Comparison of ENCODE assay signal across 9 cellular contexts in the genomic region with DNA sequence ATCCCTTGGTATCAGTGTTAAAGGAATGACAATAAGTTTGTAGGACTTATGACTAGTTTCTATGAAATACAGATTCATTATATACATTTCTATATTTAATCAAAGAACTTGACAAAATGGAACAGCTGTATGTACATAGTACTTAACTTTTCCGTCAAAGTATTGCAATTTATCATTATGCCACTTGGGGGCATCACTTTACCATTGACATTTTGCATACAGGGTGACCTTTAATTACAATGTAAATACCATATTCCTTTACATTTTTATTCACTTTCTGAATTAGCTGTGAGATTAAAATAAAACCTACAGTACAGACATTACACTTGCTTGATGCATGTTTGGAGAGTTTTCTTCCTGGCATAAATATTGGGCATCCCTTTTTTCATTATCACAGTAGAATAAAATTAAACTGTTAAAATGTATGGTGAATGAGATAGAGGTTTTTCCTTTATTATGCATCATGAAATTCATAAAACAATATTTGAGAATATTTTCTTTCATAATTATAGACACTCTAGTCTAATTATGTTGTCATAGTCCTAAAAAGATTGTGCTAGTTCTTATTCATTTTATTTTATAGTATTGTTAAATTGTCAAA. TPM values are rescaled to one million over a fixed set of nuclear protein-coding genes. Genes with fewer than 3 reads are reported as not detected.
A peak's percentile ranks its signal among the peaks of the same experiment; 100 is the strongest.
DNase-seq lines count a peak whose midpoint lies in the region; TF ChIP-seq lines count a peak whose summit lies in the region.
"Had no signal": no experiment of that assay in that cellular context is flagged by ENCODE, and none has a peak within 500 bp of the region (broad histone marks: within the 10 kb centered on the region; RNA-seq: fewer than 3 reads in every experiment).

No MANE protein-coding gene starts in this region.

- H3K79me2 ChIP-seq in H9 (ENCODE audit: insufficient read depth, low read length), result no peaks in the 10 kb centered on the region

- H2AFZ ChIP-seq in H9 (ENCODE audit: low read length), result no peak overlapping the region

- H3K79me1 ChIP-seq in H9 (ENCODE audit: insufficient read depth, low read depth, low read length, poor library complexity, severe bottlenecking), result no peaks in the 10 kb centered on the region

- CTCF ChIA-PET in activated CD4-positive, alpha-beta memory T cell treated with anti-CD3 and anti-CD28 coated beads, Interleukin-2, amount 10 ng/mL, durations not matched to agents 7 days and 5 days (lab: Charles Lee), result interaction anchor here (0.5 to 2.7 kb wide), 15 partner anchors 9 to 1001 kb away, joined by 3 to 13 read pairs (median 3); partner anchors contain the start of genes ATP2C1 and CPNE4

- H3K23me2 ChIP-seq in H9 (ENCODE audit: insufficient read length, low read depth, low read length, poor library complexity, severe bottlenecking), result no peaks in the 10 kb centered on the region

- H3K14ac ChIP-seq in H9 (ENCODE audit: insufficient read depth, low read length), result no peak overlapping the region

- H3K4me3 Mint-ChIP-seq in H9, result no peak overlapping the region
- no peak overlapping the region for H3K4me3 Mint-ChIP-seq in activated CD4-positive, alpha-beta memory T cell treated with anti-CD3 and anti-CD28 coated beads, Interleukin-2, amount 10 ng/mL, durations not matched to agents 7 days and 5 days
- H3K4me3 Mint-ChIP-seq: stimulated activated naive CD8-positive, alpha-beta T cell treated with anti-CD3 and anti-CD28 coated beads, Interleukin-15, Interleukin-2, amounts not matched to agents 100 ng/mL and 50 ng/mL, for 24 hours had no signal

- H3K4me2 ChIP-seq in H9 (ENCODE audit: insufficient read depth, insufficient read length, low read length), result no peak overlapping the region

- H3K4me1 ChIP-seq in H9 (ENCODE audit: insufficient read depth, low read length), result no peaks in the 10 kb centered on the region

- H3K9me3 ChIP-seq in H9 (ENCODE audit: control insufficient read depth, low read depth, low read length), result no peaks in the 10 kb centered on the region

- no peaks in the 10 kb centered on the region for H3K9me3 Mint-ChIP-seq in H9
- no peaks in the 10 kb centered on the region for H3K9me3 Mint-ChIP-seq in activated CD4-positive, alpha-beta memory T cell treated with anti-CD3 and anti-CD28 coated beads, Interleukin-2, amount 10 ng/mL, durations not matched to agents 7 days and 5 days
- H3K9me3 Mint-ChIP-seq: stimulated activated naive CD8-positive, alpha-beta T cell treated with anti-CD3 and anti-CD28 coated beads, Interleukin-15, Interleukin-2, amounts not matched to agents 100 ng/mL and 50 ng/mL, for 24 hours had no signal

- no peak overlapping the region for H2AK5ac ChIP-seq in H9 (ENCODE audit: insufficient read length, low read length)

- H3K4ac ChIP-seq in H9 (ENCODE audit: low read depth, low read length), result no peak overlapping the region

- H2BK5ac ChIP-seq in H9 (ENCODE audit: insufficient read length, low read length), result no peak overlapping the region

- in situ Hi-C loops in astrocyte of the cerebellum (cut with HindIII; ENCODE audit: low sequenced_read_pairs), result no loop called here

- H3K9ac ChIP-seq in H9 (ENCODE audit: extremely low read depth, insufficient read length, low read length), result no peak overlapping the region

- H2BK120ac ChIP-seq in H9 (ENCODE audit: low read depth, low read length, poor library complexity, severe bottlenecking), result no peak overlapping the region

- no peak overlapping the region for H4K8ac ChIP-seq in H9 (replicated peaks; ENCODE audit: insufficient read length, low read depth, low read length)

- no peak overlapping the region for H2BK12ac ChIP-seq in H9 (ENCODE audit: insufficient read length, low read depth, low read length)

- H3K4me1 Mint-ChIP-seq in H9, result no peaks in the 10 kb centered on the region
- peaks cover 3% of the 10 kb centered on the region for H3K4me1 Mint-ChIP-seq in activated CD4-positive, alpha-beta memory T cell treated with anti-CD3 and anti-CD28 coated beads, Interleukin-2, amount 10 ng/mL, durations not matched to agents 7 days and 5 days

- no peak overlapping the region for H4K5ac ChIP-seq in H9 (ENCODE audit: insufficient read length, low read depth, low read length)

- H3K23ac ChIP-seq in H9 (ENCODE audit: insufficient read length, low read depth, low read length), result no peak overlapping the region

- H3K56ac ChIP-seq in H9 (ENCODE audit: insufficient read length, low read depth, low read length), result no peak overlapping the region

- no peak overlapping the region for H3K27ac ChIP-seq in H9 (ENCODE audit: insufficient read length, low read depth, low read length)

- no peaks in the 10 kb centered on the region for H4K20me1 ChIP-seq in H9 (ENCODE audit: control insufficient read depth, insufficient read depth, insufficient read length)

- no peak overlapping the region for H3K4me3 ChIP-seq in astrocyte of the cerebellum (ENCODE audit: low read depth, low read length)

- H3K27me3 Mint-ChIP-seq in H9 (ENCODE audit: low read depth), result no peaks in the 10 kb centered on the region
- H3K27me3 Mint-ChIP-seq in activated CD4-positive, alpha-beta memory T cell treated with anti-CD3 and anti-CD28 coated beads, Interleukin-2, amount 10 ng/mL, durations not matched to agents 7 days and 5 days, result no peaks in the 10 kb centered on the region
- H3K27me3 Mint-ChIP-seq: stimulated activated naive CD8-positive, alpha-beta T cell treated with anti-CD3 and anti-CD28 coated beads, Interleukin-15, Interleukin-2, amounts not matched to agents 100 ng/mL and 50 ng/mL, for 24 hours had no signal

- H3K36me3 Mint-ChIP-seq in H9 (ENCODE audit: insufficient read depth in 1 of 3, low read depth in 3 of 3), result no peaks in the 10 kb centered on the region; a peak in 1 of 7 replicates
- H3K36me3 Mint-ChIP-seq in activated CD4-positive, alpha-beta memory T cell treated with anti-CD3 and anti-CD28 coated beads, Interleukin-2, amount 10 ng/mL, durations not matched to agents 7 days and 5 days (ENCODE audit: low read depth), result no peaks in the 10 kb centered on the region

- no peaks in the 10 kb centered on the region for H3K27me3 ChIP-seq in H9 (ENCODE audit: insufficient read depth, low read length)

- no peak overlapping the region for H3K27ac Mint-ChIP-seq in H9
- no peak overlapping the region for H3K27ac Mint-ChIP-seq in activated CD4-positive, alpha-beta memory T cell treated with anti-CD3 and anti-CD28 coated beads, Interleukin-2, amount 10 ng/mL, durations not matched to agents 7 days and 5 days
- H3K27ac Mint-ChIP-seq: stimulated activated naive CD8-positive, alpha-beta T cell treated with anti-CD3 and anti-CD28 coated beads, Interleukin-15, Interleukin-2, amounts not matched to agents 100 ng/mL and 50 ng/mL, for 24 hours had no signal

- no CpG with 5 or more reads among the region's 1 CpG for WGBS in H9 (ENCODE audit: extremely low coverage, insufficient read length, low lambda C conversion rate)

- POLR2A ChIA-PET in activated CD4-positive, alpha-beta memory T cell treated with anti-CD3 and anti-CD28 coated beads, Interleukin-2, amount 10 ng/mL, durations not matched to agents 7 days and 5 days (lab: Charles Lee), result interaction anchor here (1.2 kb wide), 1 partner anchor 348 kb away, joined by 3 read pairs; the partner anchor contains the start of gene NUDT16

- peak; percentile 51 to 66 for DNase-seq in NCI-H446 (lab: John Stamatoyannopoulos, UW)
- no peak for DNase-seq in NCI-H446 treated with DMSO at 0.1 percent for 48 hours (lab: John Stamatoyannopoulos, UW)
- DNase-seq in H9, result no peak
- peak; percentile 76 for DNase-seq in NCI-H2196 (lab: John Stamatoyannopoulos, UW; ENCODE audit: unreplicated experiment)
- DNase-seq in astrocyte of the cerebellum (ENCODE audit: low read depth), result no peak
- DNase-seq in left kidney (ENCODE audit: low read depth, low spot score), result peak; percentile 65
- DNase-seq in GDM1 (lab: John Stamatoyannopoulos, UW), result no peak
- DNase-seq in activated CD4-positive, alpha-beta memory T cell treated with anti-CD3 and anti-CD28 coated beads, Interleukin-2, amount 10 ng/mL, durations not matched to agents 7 days and 5 days, result no peak

- H3K18ac ChIP-seq in H9 (ENCODE audit: insufficient read length, low read depth, low read length), result no peak overlapping the region

- no peak overlapping the region for H3T11ph ChIP-seq in H9 (ENCODE audit: low read length)

- H2BK20ac ChIP-seq in H9 (ENCODE audit: low read depth, low read length, poor library complexity, severe bottlenecking), result no peak overlapping the region

- H4K91ac ChIP-seq in H9 (ENCODE audit: insufficient read length, low read depth, low read length), result no peak overlapping the region

- H2BK15ac ChIP-seq in H9 (ENCODE audit: low read depth, low read length), result no peak overlapping the region

- peak; percentile 84 for TF ChIP-seq CTCF in H9 (conservative IDR thresholded peaks at IDR 0.05)
- TF ChIP-seq CTCF in astrocyte of the cerebellum (IDR thresholded peaks at IDR 0.05; ENCODE audit: low read depth, low read length, missing control alignments), result peak; percentile 29

RNA-seq across cellular contexts. Expression of gene NEK11, which starts 6.9 kb away (rescaled TPM):
- 1.3 and 2.5 TPM in 2 replicates for total RNA-seq in H9 (2021)
- 1 to 10 TPM; 1.4 to 2.8 TPM for total RNA-seq in activated CD4-positive, alpha-beta memory T cell treated with anti-CD3 and anti-CD28 coated beads, Interleukin-2, amount 10 ng/mL, durations not matched to agents 7 days and 5 days

RNA-seq across cellular contexts. Expression of gene ASTE1, which starts 7.0 kb away (rescaled TPM):
- total RNA-seq in H9 (2021), result 9.7 and 10.1 TPM in 2 replicates
- 10 to 100 TPM; 12.8 TPM for total RNA-seq in activated CD4-positive, alpha-beta memory T cell treated with anti-CD3 and anti-CD28 coated beads, Interleukin-2, amount 10 ng/mL, durations not matched to agents 7 days and 5 days

Comparison
In these comparisons a context has a peak if more than half of its experiments do, and no peak if none do; other contexts are left out.
1. DNase-seq: peak in NCI-H446 (2 of 2), NCI-H2196 (single experiment) and left kidney (single experiment); none in NCI-H446 treated with DMSO at 0.1 percent for 48 hours (single experiment), H9 (single experiment), astrocyte of the cerebellum (single experiment), GDM1 (single experiment) and activated CD4-positive, alpha-beta memory T cell treated with anti-CD3 and anti-CD28 coated beads, Interleukin-2, amount 10 ng/mL, durations not matched to agents 7 days and 5 days (single experiment).